In genomic region chr14:50395448-50395847, GRCh38 we compare ENCODE assay signal across 8 cellular contexts. TPM values are rescaled to one million over a fixed set of nuclear protein-coding genes. Genes with fewer than 3 reads are reported as not detected.
DNase-seq lines count a peak whose midpoint lies in the region; ATAC-seq and TF ChIP-seq lines count a peak whose summit lies in the region.

No MANE protein-coding gene starts in this region.

- intact Hi-C loops in activated T-helper 2 cell treated with anti-CD3 and anti-CD28 coated beads, Interferon-gamma antibody, Interleukin-2, Interleukin-4, amounts not matched to agents 10 μg/mL and 5 μg/mL and 100 μg/mL, durations not matched to agents 14 hours and 24 hours and 36 hours (cut with micrococcal nuclease): loop anchor here (5.0 kb wide), 1 partner anchor 53 kb away; no protein-coding TSS in a partner anchor

- peaks cover 25% of the 10 kb centered on the region for H3F3A ChIP-seq in SK-N-SH (replicated peaks; ENCODE audit: insufficient read depth)

- no peak overlapping the region for H3K27ac Mint-ChIP-seq in activated T-helper 2 cell treated with anti-CD3 and anti-CD28 coated beads, Interferon-gamma antibody, Interleukin-2, Interleukin-4, amounts not matched to agents 10 μg/mL and 5 μg/mL and 100 μg/mL, durations not matched to agents 14 hours and 24 hours and 36 hours

- H3K4me1 ChIP-seq in SK-N-SH (ENCODE audit: control insufficient read depth in 1 of 2, insufficient read depth in 2 of 2, low read depth in 1 of 2, low read length in 1 of 2): peaks cover 2 to 9% of the 10 kb centered on the region in 2 experiments; a peak in 3 of 4 replicates
- peaks cover 24% of the 10 kb centered on the region for H3K4me1 ChIP-seq in suprapubic skin

- no peaks in the 10 kb centered on the region for H3K36me3 Mint-ChIP-seq in activated T-helper 2 cell treated with anti-CD3 and anti-CD28 coated beads, Interferon-gamma antibody, Interleukin-2, Interleukin-4, amounts not matched to agents 10 μg/mL and 5 μg/mL and 100 μg/mL, durations not matched to agents 14 hours and 24 hours and 36 hours (ENCODE audit: low read depth)

- TF ChIP-seq CTCF in SK-N-SH (IDR thresholded peaks at IDR 0.05) (no peak), kidney epithelial cell (IDR thresholded peaks at IDR 0.05; ENCODE audit: insufficient read depth, low read length, poor library complexity, severe bottlenecking) (no peak), suprapubic skin (IDR thresholded peaks at IDR 0.05) (no peak), GM10266 (IDR thresholded peaks at IDR 0.05; ENCODE audit: control insufficient read depth, insufficient read depth, low read depth, missing control alignments) (no peak)

- 0 out of 2 replicates have a peak overlapping the region, but pooled peaks have one; percentile 85 for H2AFZ ChIP-seq in SK-N-SH (ENCODE audit: low read depth)

- H3K9me2 ChIP-seq in SK-N-SH: no peaks in the 10 kb centered on the region

- no peaks in the 10 kb centered on the region for H3K9me3 ChIP-seq in SK-N-SH
- H3K9me3 ChIP-seq in suprapubic skin: no peaks in the 10 kb centered on the region

- peak overlapping the region; percentile 74; the same call in 1 of the 2 replicates for H3K9ac ChIP-seq in SK-N-SH

- H3K27me3 Mint-ChIP-seq in activated T-helper 2 cell treated with anti-CD3 and anti-CD28 coated beads, Interferon-gamma antibody, Interleukin-2, Interleukin-4, amounts not matched to agents 10 μg/mL and 5 μg/mL and 100 μg/mL, durations not matched to agents 14 hours and 24 hours and 36 hours (ENCODE audit: low read depth): peaks cover 37% of the 10 kb centered on the region

- H3K4me1 Mint-ChIP-seq in activated T-helper 2 cell treated with anti-CD3 and anti-CD28 coated beads, Interferon-gamma antibody, Interleukin-2, Interleukin-4, amounts not matched to agents 10 μg/mL and 5 μg/mL and 100 μg/mL, durations not matched to agents 14 hours and 24 hours and 36 hours (ENCODE audit: low read depth): peaks cover 10% of the 10 kb centered on the region

- no peak for TF ChIP-seq RAD21 in SK-N-SH (IDR thresholded peaks at IDR 0.05; ENCODE audit: low read length)

- no peak for DNase-seq in SK-N-SH
- DNase-seq in activated T-helper 2 cell treated with anti-CD3 and anti-CD28 coated beads, Interferon-gamma antibody, Interleukin-2, Interleukin-4, amounts not matched to agents 10 μg/mL and 5 μg/mL and 100 μg/mL, durations not matched to agents 14 hours and 24 hours and 36 hours (ENCODE audit: low spot score): no peak
- DNase-seq in kidney epithelial cell (ENCODE audit: low read depth): no peak
- DNase-seq in suprapubic skin (ENCODE audit: low spot score in 2 of 2): no peak
- DNase-seq in GM10266 (ENCODE audit: extremely low spot score): no peak
- DNase-seq in T-helper 1 cell: no peak

- H3K79me2 ChIP-seq in SK-N-SH (ENCODE audit: insufficient read depth): no peaks in the 10 kb centered on the region

- POLR2A ChIA-PET in SK-N-SH (lab: Yijun Ruan, JAX): no interaction called here

- peak overlapping the region; percentile 72 for H3K4me3 Mint-ChIP-seq in activated T-helper 2 cell treated with anti-CD3 and anti-CD28 coated beads, Interferon-gamma antibody, Interleukin-2, Interleukin-4, amounts not matched to agents 10 μg/mL and 5 μg/mL and 100 μg/mL, durations not matched to agents 14 hours and 24 hours and 36 hours (ENCODE audit: low read depth)

- no peak overlapping the region for H3K4me3 ChIP-seq in SK-N-SH (ENCODE audit: low read depth in 2 of 2, low read length in 1 of 2)
- peak overlapping the region; percentile 60 for H3K4me3 ChIP-seq in kidney epithelial cell (ENCODE audit: low read depth, low read length)
- H3K4me3 ChIP-seq in suprapubic skin: peak overlapping the region; percentile 81

- no peak for TF ChIP-seq POLR2A in suprapubic skin (IDR thresholded peaks at IDR 0.05)

- ATAC-seq in SK-N-SH treated with all-trans-retinoic acid at 6 μM for 48 hours (no peak), HG03521 (IDR thresholded peaks at IDR 0.05; ENCODE audit: unreplicated experiment) (no peak)

- H3K27ac ChIP-seq in SK-N-SH (ENCODE audit: low read depth in 2 of 2, low read length in 1 of 2) (no peak overlapping the region), suprapubic skin (no peak overlapping the region)

- no peaks in the 10 kb centered on the region for H3K9me3 Mint-ChIP-seq in activated T-helper 2 cell treated with anti-CD3 and anti-CD28 coated beads, Interferon-gamma antibody, Interleukin-2, Interleukin-4, amounts not matched to agents 10 μg/mL and 5 μg/mL and 100 μg/mL, durations not matched to agents 14 hours and 24 hours and 36 hours

- H4K20me1 ChIP-seq in SK-N-SH (ENCODE audit: insufficient read depth): no peaks in the 10 kb centered on the region

- TF ChIP-seq EP300 in SK-N-SH (IDR thresholded peaks at IDR 0.05; ENCODE audit: borderline replicate concordance in 1 of 2, low read depth in 1 of 2, low read length in 1 of 2): no peak
- TF ChIP-seq EP300 in suprapubic skin (IDR thresholded peaks at IDR 0.05): no peak

- 93% methylated on average over 5 of the region's 5 CpGs for WGBS in SK-N-SH (ENCODE audit: low lambda C conversion rate)
- WGBS in suprapubic skin: 57% methylated on average over 5 of the region's 5 CpGs

- peaks cover 0 to 8% of the 10 kb centered on the region in 2 experiments for H3K36me3 ChIP-seq in SK-N-SH (replicated peaks in 1 of 2; ENCODE audit: control insufficient read depth in 1 of 2, insufficient read depth in 2 of 2, low read length in 1 of 2)
- H3K36me3 ChIP-seq in kidney epithelial cell (ENCODE audit: control insufficient read depth, insufficient read depth, low read length): no peaks in the 10 kb centered on the region
- H3K36me3 ChIP-seq in suprapubic skin: no peaks in the 10 kb centered on the region

- peak overlapping the region; percentile 84 for H3K4me2 ChIP-seq in SK-N-SH

- H3K27me3 ChIP-seq in SK-N-SH (ENCODE audit: insufficient read depth): no peaks in the 10 kb centered on the region
- H3K27me3 ChIP-seq in kidney epithelial cell (ENCODE audit: control insufficient read depth, insufficient read depth, low read length): no peaks in the 10 kb centered on the region
- H3K27me3 ChIP-seq in suprapubic skin: no peaks in the 10 kb centered on the region

- CTCF ChIA-PET in SK-N-SH (lab: Yijun Ruan, JAX): interaction anchor here (1.3 kb wide), 1 partner anchor 137 kb away, joined by 3 read pairs; the partner anchor contains the start of gene MAP4K5

TF ChIP-seq in SK-N-SH, 30 proteins besides CTCF, POLR2A, EP300 and RAD21 (continues in another document):
- TF ChIP-seq FOXM1 (IDR thresholded peaks at IDR 0.05; ENCODE audit: low read depth) (no peak), IRF3 (IDR thresholded peaks at IDR 0.05; ENCODE audit: low read depth, low read length) (no peak), MEF2A (IDR thresholded peaks at IDR 0.05; ENCODE audit: borderline replicate concordance, low read depth) (no peak), GATA2 (CRISPR knock-in tag; IDR thresholded peaks at IDR 0.05) (no peak)

TF ChIP-seq in SK-N-SH treated with all-trans-retinoic acid at 6 μM for 48 hours, 23 proteins besides CTCF, POLR2A, EP300 and RAD21:
- TF ChIP-seq ARNTL (CRISPR knock-in tag; IDR thresholded peaks at IDR 0.05; ENCODE audit: borderline replicate concordance, low read depth) (no peak), ZC3H10 (CRISPR knock-in tag; IDR thresholded peaks at IDR 0.05) (no peak), ZNF8 (CRISPR knock-in tag; IDR thresholded peaks at IDR 0.05) (no peak)

RNA-seq across cellular contexts. Expression of gene CDKL1, which starts 1.2 kb away (rescaled TPM):
- polyA plus RNA-seq in SK-N-SH (2012; rRNA removed): 1.7 and 2.5 TPM in 2 replicates
- polyA plus RNA-seq in SK-N-SH (2012; cell fraction: cytosol; rRNA removed): 1.4 and 1.5 TPM in 2 replicates
- 1.6 and 2.8 TPM in 2 replicates for polyA plus RNA-seq in SK-N-SH (2012; cell fraction: nucleus; rRNA removed)
- total RNA-seq in activated T-helper 2 cell treated with anti-CD3 and anti-CD28 coated beads, Interferon-gamma antibody, Interleukin-2, Interleukin-4, amounts not matched to agents 10 μg/mL and 5 μg/mL and 100 μg/mL, durations not matched to agents 14 hours and 24 hours and 36 hours: 3.6 and 5.0 TPM in 2 replicates
- total RNA-seq in kidney epithelial cell (1.2 and 2.4 TPM in 2 replicates), suprapubic skin (10 to 100 TPM in 1 of 4 donors, 1 to 10 TPM in 3; 2.4 to 11.9 (median 5.2) TPM)

Comparison
In these comparisons a context has a peak if more than half of its experiments do, and no peak if none do; other contexts are left out.
1. H3K4me3 ChIP-seq: peak in kidney epithelial cell (single experiment) and suprapubic skin (single experiment); none in SK-N-SH (0 of 2).